ENCODE assay signal across 16 cellular contexts in the genomic region with DNA sequence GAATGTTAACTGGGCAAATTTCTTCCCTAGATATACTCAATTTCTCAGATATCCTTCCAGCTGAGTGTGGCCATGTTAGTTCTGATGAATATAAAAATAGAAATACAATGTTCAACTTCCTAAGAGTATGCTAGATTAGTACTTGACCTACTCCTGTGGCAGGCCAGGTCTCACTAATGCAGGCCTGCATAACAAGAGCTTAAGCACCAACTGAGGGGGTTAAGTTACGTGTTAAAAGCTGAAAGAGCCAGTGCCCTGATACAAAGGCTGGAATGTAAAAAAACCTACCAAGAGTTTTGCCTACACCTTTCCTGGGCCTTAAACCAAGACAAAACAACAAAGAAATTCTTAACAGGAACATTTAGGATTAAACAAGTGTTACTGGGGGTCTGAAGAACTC.
A peak's percentile ranks its signal among the peaks of the same experiment; 100 is the strongest.
DNase-seq lines count a peak whose midpoint lies in the region; ATAC-seq and TF ChIP-seq lines count a peak whose summit lies in the region.
"Had no signal": no experiment of that assay in that cellular context is flagged by ENCODE, and none has a peak within 500 bp of the region (broad histone marks: within the 10 kb centered on the region; RNA-seq: fewer than 3 reads in every experiment).

No MANE protein-coding gene starts in this region.

- H3K9me3 Mint-ChIP-seq in neural progenitor cell = no peaks in the 10 kb centered on the region

- no peaks in the 10 kb centered on the region for H4K20me1 ChIP-seq in neural progenitor cell (ENCODE audit: low read depth)
- H4K20me1 ChIP-seq: BLaER1 treated with 17β-estradiol and CSF1 and Interleukin-3, amounts not matched to agents 10 nM and 100 nM had no signal

- H3K27me3 ChIP-seq in cardiac muscle cell (no peaks in the 10 kb centered on the region), right atrium auricular region (no peaks in the 10 kb centered on the region), NT2/D1 (ENCODE audit: insufficient read depth, insufficient read length) (no peaks in the 10 kb centered on the region), neural progenitor cell (no peaks in the 10 kb centered on the region)
- H3K27me3 ChIP-seq: BLaER1 treated with 17β-estradiol and CSF1 and Interleukin-3, amounts not matched to agents 10 nM and 100 nM had no signal

- no peaks in the 10 kb centered on the region for H3K9me3 ChIP-seq in cardiac muscle cell (ENCODE audit: low read depth)
- no peaks in the 10 kb centered on the region for H3K9me3 ChIP-seq in right atrium auricular region
- no peaks in the 10 kb centered on the region for H3K9me3 ChIP-seq in NT2/D1 (ENCODE audit: insufficient read depth, low read length)
- no peaks in the 10 kb centered on the region for H3K9me3 ChIP-seq in neural progenitor cell (ENCODE audit: low read depth)
- H3K9me3 ChIP-seq: BLaER1 treated with 17β-estradiol and CSF1 and Interleukin-3, amounts not matched to agents 10 nM and 100 nM had no signal

- H3K36me3 Mint-ChIP-seq in neural progenitor cell = no peaks in the 10 kb centered on the region
- H3K36me3 Mint-ChIP-seq: CD4-positive, CD25-positive, alpha-beta regulatory T cell had no signal

- ATAC-seq in stimulated activated naive CD8-positive, alpha-beta T cell treated with anti-CD3 and anti-CD28 coated beads, Interleukin-15, Interleukin-2, amounts not matched to agents 100 U/mL and 50 U/mL, for 24 hours = no peak
- no peak for ATAC-seq in GM21529 (IDR thresholded peaks at IDR 0.05; ENCODE audit: unreplicated experiment)
- ATAC-seq: GM12878, HCT116 had no signal

- H3K4me2 ChIP-seq in neural progenitor cell = no peak overlapping the region
- H3K4me2 ChIP-seq: BLaER1 treated with 17β-estradiol and CSF1 and Interleukin-3, amounts not matched to agents 10 nM and 100 nM had no signal

- H2AFZ ChIP-seq in neural progenitor cell (replicated peaks) = no peak overlapping the region

- no peaks in the 10 kb centered on the region for H3F3A ChIP-seq in neural progenitor cell (ENCODE audit: low read depth)

- H3K4me3 ChIP-seq in cardiac muscle cell (no peak overlapping the region), right atrium auricular region (no peak overlapping the region), NT2/D1 (ENCODE audit: insufficient read length, low read depth) (no peak overlapping the region), neural progenitor cell (no peak overlapping the region)
- H3K4me3 ChIP-seq: BLaER1 treated with 17β-estradiol and CSF1 and Interleukin-3, amounts not matched to agents 10 nM and 100 nM; GM12878 had no signal

- H3K36me3 ChIP-seq in cardiac muscle cell = no peaks in the 10 kb centered on the region
- no peaks in the 10 kb centered on the region for H3K36me3 ChIP-seq in right atrium auricular region
- H3K36me3 ChIP-seq in NT2/D1 (ENCODE audit: insufficient read depth, insufficient read length, low read length) = no peaks in the 10 kb centered on the region
- no peaks in the 10 kb centered on the region for H3K36me3 ChIP-seq in neural progenitor cell
- H3K36me3 ChIP-seq: BLaER1 treated with 17β-estradiol and CSF1 and Interleukin-3, amounts not matched to agents 10 nM and 100 nM had no signal

- H3K4me3 Mint-ChIP-seq in neural progenitor cell = no peak overlapping the region
- H3K4me3 Mint-ChIP-seq: CD4-positive, CD25-positive, alpha-beta regulatory T cell had no signal

- TF ChIP-seq CTCF in cardiac muscle cell (IDR thresholded peaks at IDR 0.05; ENCODE audit: low read depth, low read length) (no peak), right atrium auricular region (IDR thresholded peaks at IDR 0.05) (no peak), neural progenitor cell (IDR thresholded peaks at IDR 0.05) (no peak)

- peak overlapping the region; percentile 71 for H3K27ac ChIP-seq in cardiac muscle cell
- no peak overlapping the region for H3K27ac ChIP-seq in right atrium auricular region
- no peak overlapping the region for H3K27ac ChIP-seq in neural progenitor cell
- H3K27ac ChIP-seq: BLaER1 treated with 17β-estradiol and CSF1 and Interleukin-3, amounts not matched to agents 10 nM and 100 nM had no signal

- peaks cover 4% of the 10 kb centered on the region for H3K4me1 Mint-ChIP-seq in neural progenitor cell
- H3K4me1 Mint-ChIP-seq: CD4-positive, CD25-positive, alpha-beta regulatory T cell had no signal

- H3K4me1 ChIP-seq in cardiac muscle cell (ENCODE audit: low read depth) (peaks cover 26% of the 10 kb centered on the region), right atrium auricular region (no peaks in the 10 kb centered on the region), NT2/D1 (ENCODE audit: insufficient read depth, insufficient read length) (no peaks in the 10 kb centered on the region), neural progenitor cell (no peaks in the 10 kb centered on the region)
- H3K4me1 ChIP-seq: BLaER1 treated with 17β-estradiol and CSF1 and Interleukin-3, amounts not matched to agents 10 nM and 100 nM had no signal

- no peak overlapping the region for H3K27ac Mint-ChIP-seq in neural progenitor cell
- H3K27ac Mint-ChIP-seq: CD4-positive, CD25-positive, alpha-beta regulatory T cell had no signal

- DNase-seq in cardiac muscle cell (ENCODE audit: low read depth in 1 of 2, low spot score in 1 of 2) (peak in 1 of 2 donors; percentile 58), right atrium auricular region (ENCODE audit: low spot score) (no peak), NT2/D1 (ENCODE audit: low read depth, low spot score) (peak; percentile 40), iPS DF 19.7 (ENCODE audit: low read depth, low spot score) (peak; percentile 40), neural progenitor cell (ENCODE audit: low spot score) (peak; percentile 39), Ammon's horn (ENCODE audit: low spot score) (no peak)
- no peak for DNase-seq in stimulated activated naive CD8-positive, alpha-beta T cell treated with anti-CD3 and anti-CD28 coated beads, Interleukin-15, Interleukin-2, amounts not matched to agents 100 U/mL and 50 U/mL, for 24 hours
- DNase-seq: 8988T; AML-193; Calu3; CD4-positive, CD25-positive, alpha-beta regulatory T cell; DMS 273 treated with DMSO at 0.1 percent for 48 hours had no signal

- H3K9ac ChIP-seq in NT2/D1 (ENCODE audit: insufficient read length, low read depth) = no peak overlapping the region
- H3K9ac ChIP-seq in neural progenitor cell = no peak overlapping the region
- H3K9ac ChIP-seq: BLaER1 treated with 17β-estradiol and CSF1 and Interleukin-3, amounts not matched to agents 10 nM and 100 nM had no signal

- no peaks in the 10 kb centered on the region for H3K27me3 Mint-ChIP-seq in neural progenitor cell (ENCODE audit: insufficient read depth, low read depth)

- H3K79me2 ChIP-seq in neural progenitor cell (ENCODE audit: low read depth) = no peaks in the 10 kb centered on the region

Comparison
In these comparisons a context has a peak if more than half of its experiments do, and no peak if none do; other contexts are left out.
1. DNase-seq: peak in NT2/D1 (single experiment), iPS DF 19.7 (single experiment) and neural progenitor cell (single experiment); none in right atrium auricular region (single experiment), stimulated activated naive CD8-positive, alpha-beta T cell treated with anti-CD3 and anti-CD28 coated beads, Interleukin-15, Interleukin-2, amounts not matched to agents 100 U/mL and 50 U/mL, for 24 hours (single experiment) and Ammon's horn (single experiment).